In genomic region chr17:80457236-80457856, GRCh38 we compare ENCODE assay signal across 12 cellular contexts. TPM values are rescaled to one million over a fixed set of nuclear protein-coding genes. Genes with fewer than 3 reads are reported as not detected.
DNase-seq lines count a peak whose midpoint lies in the region; ATAC-seq and TF ChIP-seq lines count a peak whose summit lies in the region.
"Had no signal": no experiment of that assay in that cellular context is flagged by ENCODE, and none has a peak within 500 bp of the region (broad histone marks: within the 10 kb centered on the region; RNA-seq: fewer than 3 reads in every experiment).

No MANE protein-coding gene starts in this region.

- H3K4me3 ChIP-seq in HL-60 (replicated peaks; ENCODE audit: insufficient read depth, low read length) = no peak overlapping the region
- H3K4me3 ChIP-seq in PC-3 (ENCODE audit: low read length) = no peak overlapping the region
- peak overlapping the region in 3 of 59 donors; percentile 2 to 6 (median 5) for H3K4me3 ChIP-seq in dorsolateral prefrontal cortex
- peak overlapping the region; percentile 70 to 94 (median 75) for H3K4me3 ChIP-seq in skeletal muscle tissue (ENCODE audit: low read length in 3 of 3)

- H3K79me2 ChIP-seq in PC-3 (ENCODE audit: low read length) = no peaks in the 10 kb centered on the region

- H3K9ac ChIP-seq in PC-3 (ENCODE audit: low read length) = no peak overlapping the region
- H3K9ac ChIP-seq in skeletal muscle tissue (ENCODE audit: low read depth in 1 of 3, low read length in 3 of 3) = peak overlapping the region in 2 of 3 donors; percentile 4 to 95

- no peaks in the 10 kb centered on the region for H3F3A ChIP-seq in PC-3 (ENCODE audit: low read length, unreplicated experiment)

- no peak overlapping the region for H2AFZ ChIP-seq in PC-3 (ENCODE audit: low read length)

- H3K9me3 ChIP-seq in PC-3 (ENCODE audit: low read length) = no peaks in the 10 kb centered on the region
- no peaks in the 10 kb centered on the region for H3K9me3 ChIP-seq in skeletal muscle tissue (ENCODE audit: control insufficient read depth in 3 of 3, low read length in 3 of 3)

- H3K27me3 ChIP-seq in HL-60 (ENCODE audit: insufficient read depth, poor library complexity, severe bottlenecking) (peaks cover 6% of the 10 kb centered on the region), PC-3 (ENCODE audit: low read length) (no peaks in the 10 kb centered on the region), dorsolateral prefrontal cortex (no peaks in the 10 kb centered on the region), skeletal muscle tissue (ENCODE audit: control insufficient read depth in 3 of 3, insufficient read depth in 3 of 3, low read length in 3 of 3) (peaks cover 0 to 4% (median 0%) of the 10 kb centered on the region in 3 donors)

- no peaks in the 10 kb centered on the region for H4K20me1 ChIP-seq in PC-3 (ENCODE audit: low read length)

- CTCF ChIA-PET in PC-3 (lab: Charles Lee) = no interaction called here

- H3K4me1 ChIP-seq in PC-3 (ENCODE audit: insufficient read depth, low read length) (peaks cover 20% of the 10 kb centered on the region), skeletal muscle tissue (ENCODE audit: control insufficient read depth in 3 of 3, insufficient read depth in 3 of 3, low read length in 3 of 3) (peaks cover 46 to 68% (median 56%) of the 10 kb centered on the region in 3 donors)

- no peak overlapping the region for H3K4me2 ChIP-seq in PC-3 (ENCODE audit: low read length)

- intact Hi-C loops in PC-3 (cut with micrococcal nuclease) = loop anchor here (10.0 kb wide), 1 partner anchor 437 kb away; no protein-coding TSS in a partner anchor
- intact Hi-C loops in dorsolateral prefrontal cortex (cut with DNase I) = loop anchor here in 1 of 2 donors (10.0 kb wide), 2 partner anchors 87 to 407 kb away; partner anchors contain the start of gene RPTOR

- H3K36me3 ChIP-seq in PC-3 (ENCODE audit: low read depth, low read length) (no peaks in the 10 kb centered on the region), skeletal muscle tissue (ENCODE audit: control insufficient read depth in 3 of 3, insufficient read depth in 3 of 3, low read length in 3 of 3) (no peaks in the 10 kb centered on the region)

- peak; percentile 28 to 80 for DNase-seq in HL-60 (ENCODE audit: low read depth in 1 of 2, low spot score in 1 of 2)
- DNase-seq in PC-3 = peak; percentile 39
- no peak for DNase-seq in dorsolateral prefrontal cortex
- no peak for DNase-seq in HuH-7.5 (ENCODE audit: low spot score)
- no peak for DNase-seq in NCI-H2171 treated with DMSO at 0.1 percent for 48 hours (lab: John Stamatoyannopoulos, UW)
- DNase-seq in stimulated activated naive CD4-positive, alpha-beta T cell treated with Interleukin-2 at 50 U/mL for 16 hours (lab: John Stamatoyannopoulos, UW) = no peak
- DNase-seq: activated CD4-positive, alpha-beta T cell treated with anti-CD3 and anti-CD28 coated beads, Interleukin-2, amount 50 U/mL, for 48 hours; H7; kidney glomerular epithelial cell; NCI-H1694 treated with DMSO at 0.1 percent for 48 hours had no signal

- TF ChIP-seq CTCF in HL-60 (IDR thresholded peaks at IDR 0.05; ENCODE audit: insufficient read depth, low read length) (no peak), PC-3 (conservative IDR thresholded peaks at IDR 0.05; ENCODE audit: low read depth, low read length) (no peak), dorsolateral prefrontal cortex (IDR thresholded peaks at IDR 0.05 in 54 of 56, conservative IDR thresholded peaks at IDR 0.05 in 2 of 56; ENCODE audit: low read depth in 1 of 56, partially characterized antibody in 56 of 56) (no peak)

- no peaks in the 10 kb centered on the region for H3K9me2 ChIP-seq in PC-3 (replicated peaks; ENCODE audit: low read length)

- POLR2A ChIA-PET in PC-3 (lab: Charles Lee; ENCODE audit: unreplicated experiment) = no interaction called here

- no peak for ATAC-seq in PC-3

- peak overlapping the region; percentile 34 for H3K27ac ChIP-seq in HL-60 (replicated peaks)
- no peak overlapping the region for H3K27ac ChIP-seq in PC-3 (ENCODE audit: low read length)
- H3K27ac ChIP-seq in dorsolateral prefrontal cortex = peak overlapping the region in 45 of 59 donors; percentile 3 to 99 (median 97)
- peak overlapping the region; percentile 96 for H3K27ac ChIP-seq in skeletal muscle tissue (ENCODE audit: low read depth, low read length)

- no TSS peak for BruUV-seq in PC-3 (replicated peaks; lab: Mats Ljungman, UMichigan)

RNA-seq across cellular contexts. Expression of gene NPTX1, which starts 19.1 kb away (rescaled TPM):
- 0.55 and 4.3 TPM in 2 replicates for total RNA-seq in PC-3 (2014; rRNA removed)
- total RNA-seq in dorsolateral prefrontal cortex = 100 to 1,000 TPM in 119 of 120 experiments, 10 to 100 TPM in 1; 88.1 to 345 (median 239) TPM
- 1.0 TPM for total RNA-seq in skeletal muscle tissue
- total RNA-seq: epithelial cell of proximal tubule had no signal

RNA-seq across cellular contexts. Expression of gene ENDOV, which starts 42.4 kb away (rescaled TPM):
- total RNA-seq in PC-3 (2014; rRNA removed) = 57.9 and 59.3 TPM in 2 replicates
- total RNA-seq in dorsolateral prefrontal cortex = 10 to 100 TPM; 21.4 to 61.2 (median 36.5) TPM
- total RNA-seq in skeletal muscle tissue = 7.8 TPM

Comparison
In these comparisons a context has a peak if more than half of its experiments do, and no peak if none do; other contexts are left out.
1. DNase-seq: peak in HL-60 (2 of 2) and PC-3 (single experiment); none in dorsolateral prefrontal cortex (0 of 10), HuH-7.5 (single experiment), NCI-H2171 treated with DMSO at 0.1 percent for 48 hours (single experiment) and stimulated activated naive CD4-positive, alpha-beta T cell treated with Interleukin-2 at 50 U/mL for 16 hours (single experiment).
2. H3K4me3 ChIP-seq: peak in skeletal muscle tissue (3 of 3); none in HL-60 (single experiment) and PC-3 (single experiment).
3. RNA of gene NPTX1, which starts 19.1 kb away (total RNA-seq): 88.1 to 345 TPM in dorsolateral prefrontal cortex; 1.0 TPM in skeletal muscle tissue (single experiment) and 0.55 to 4.3 TPM in PC-3; every median in the first group is over 10 times any median in the second.